7 cellular contexts compared by ENCODE assay signal in genomic region chr18:50288348-50289102, GRCh38. TPM values are rescaled to one million over a fixed set of nuclear protein-coding genes. Genes with fewer than 3 reads are reported as not detected.
DNase-seq lines count a peak whose midpoint lies in the region; ATAC-seq and TF ChIP-seq lines count a peak whose summit lies in the region.
"Not testable (repeated sequence)": the region's sequence is repeated elsewhere in the genome, so short reads cannot be mapped to it uniquely, and the experiment has no call there.

No MANE protein-coding gene starts in this region.

- not testable (repeated sequence) for DNase-seq in activated T-cell treated with anti-CD3 and anti-CD28 coated beads, Interleukin-2, amount 50 U/mL, for 72 hours; choroid plexus epithelial cell (ENCODE audit: low read depth); heart left ventricle

- not testable (repeated sequence) for TF ChIP-seq CTCF in GM12875 (IDR thresholded peaks at IDR 0.05; ENCODE audit: borderline replicate concordance, insufficient read depth, low read depth, low read length); OCI-LY3 (IDR thresholded peaks at IDR 0.05; ENCODE audit: low read depth, low read length); choroid plexus epithelial cell (conservative IDR thresholded peaks at IDR 0.05; ENCODE audit: low read depth, low read length); heart left ventricle (IDR thresholded peaks at IDR 0.05)

- WGBS in heart left ventricle, 4 donors = 77 to 79% (median 78%) methylated on average over 21 of the region's 21 CpGs

- ATAC-seq in activated T-cell treated with anti-CD3 and anti-CD28 coated beads, Interleukin-2, amount 50 U/mL, for 72 hours (replicated peaks in 1 of 2); heart left ventricle: not testable (repeated sequence)

- H3K27ac ChIP-seq in OCI-LY3 (ENCODE audit: low read length) (peak overlapping the region; percentile 47), heart left ventricle (peak overlapping the region; percentile 40 to 94 (median 86)), mucosa of rectum (ENCODE audit: low read depth in 2 of 2, low read length in 2 of 2) (peak overlapping the region; percentile 83 to 87)

- H3K4me1 ChIP-seq in OCI-LY3 (ENCODE audit: low read length) = not testable (repeated sequence)
- H3K4me1 ChIP-seq in heart left ventricle (peaks cover 0 to 20% (median 0%) of the 10 kb centered on the region in 12 donors), mucosa of rectum (ENCODE audit: control insufficient read depth in 2 of 2, insufficient read depth in 2 of 2, low read length in 2 of 2) (peaks cover 9 to 14% of the 10 kb centered on the region in 2 donors), skeletal muscle satellite cell (ENCODE audit: control insufficient read depth, insufficient read depth, low read length) (peaks cover 21% of the 10 kb centered on the region)

- peak overlapping the region; percentile 93 for H3K27ac Mint-ChIP-seq in activated T-cell treated with anti-CD3 and anti-CD28 coated beads, Interleukin-2, amount 50 U/mL, for 72 hours

- peaks cover 9 to 14% of the 10 kb centered on the region in 2 donors for H3K36me3 Mint-ChIP-seq in activated T-cell treated with anti-CD3 and anti-CD28 coated beads, Interleukin-2, amount 50 U/mL, for 72 hours (ENCODE audit: insufficient read depth in 2 of 2)

- intact Hi-C loops in heart left ventricle (cut with DNase I) = loop anchor here in 6 of 10 donors (5.0 to 10.0 kb wide), 8 partner anchors 84 to 794 kb away; partner anchors contain the start of genes RPL17 (in 2 of the 6), ACAA2 (in 1 of the 6), ELAC1 (in 1 of the 6) and ME2 (in 1 of the 6)

- H3K36me3 ChIP-seq in OCI-LY3 (replicated peaks; ENCODE audit: low read depth, low read length) (peaks cover 28% of the 10 kb centered on the region), heart left ventricle (peaks cover 0 to 21% (median 11%) of the 10 kb centered on the region in 9 donors), mucosa of rectum (ENCODE audit: control insufficient read depth in 2 of 2, insufficient read depth in 2 of 2, low read length in 2 of 2) (peaks cover 17 to 23% of the 10 kb centered on the region in 2 donors), skeletal muscle satellite cell (ENCODE audit: insufficient read depth, low read length) (peaks cover 16% of the 10 kb centered on the region)

- H3K9me3 Mint-ChIP-seq in activated T-cell treated with anti-CD3 and anti-CD28 coated beads, Interleukin-2, amount 50 U/mL, for 72 hours = not testable (repeated sequence)

- H4K20me1 ChIP-seq in OCI-LY3 (ENCODE audit: insufficient read depth, low read length) = not testable (repeated sequence)

- H3K27me3 ChIP-seq in OCI-LY3 (ENCODE audit: low read depth, low read length); heart left ventricle; mucosa of rectum (ENCODE audit: control insufficient read depth in 2 of 2, insufficient read depth in 2 of 2, low read length in 2 of 2): not testable (repeated sequence)
- H3K27me3 ChIP-seq in skeletal muscle satellite cell (ENCODE audit: control insufficient read depth, insufficient read depth, low read length) = peaks cover 15% of the 10 kb centered on the region

- H3K4me3 ChIP-seq in GM12875 (ENCODE audit: low read depth, low read length) (peak overlapping the region; percentile 57), OCI-LY3 (ENCODE audit: low read length) (peak overlapping the region; percentile 91), choroid plexus epithelial cell (ENCODE audit: low read depth, low read length) (peak overlapping the region; percentile 94), heart left ventricle (peak overlapping the region; percentile 55 to 90 (median 77)), mucosa of rectum (ENCODE audit: low read length in 2 of 2) (peak overlapping the region; percentile 83 to 99), skeletal muscle satellite cell (ENCODE audit: low read length) (peak overlapping the region; percentile 86)

- peak overlapping the region; percentile 85 for H3K9ac ChIP-seq in OCI-LY3 (ENCODE audit: low read length)
- peak overlapping the region; percentile 92 to 93 for H3K9ac ChIP-seq in mucosa of rectum (ENCODE audit: low read depth in 1 of 2, low read length in 2 of 2)
- peak overlapping the region; percentile 61 for H3K9ac ChIP-seq in skeletal muscle satellite cell (ENCODE audit: low read depth, low read length)

- peaks cover 21% of the 10 kb centered on the region for H3K79me2 ChIP-seq in OCI-LY3 (ENCODE audit: low read length)

- not testable (repeated sequence) for H3K9me3 ChIP-seq in OCI-LY3 (ENCODE audit: insufficient read depth, low read length); heart left ventricle; mucosa of rectum (ENCODE audit: control insufficient read depth in 2 of 2, low read length in 2 of 2); skeletal muscle satellite cell (replicated peaks; ENCODE audit: low read length)

- not testable (repeated sequence) for TF ChIP-seq POLR2A in heart left ventricle (IDR thresholded peaks at IDR 0.05)

- not testable (repeated sequence) for H3K27me3 Mint-ChIP-seq in activated T-cell treated with anti-CD3 and anti-CD28 coated beads, Interleukin-2, amount 50 U/mL, for 72 hours (ENCODE audit: low read depth)

- peak overlapping the region; percentile 61 for H3K4me2 ChIP-seq in OCI-LY3 (ENCODE audit: low read length)
- H3K4me2 ChIP-seq in skeletal muscle satellite cell (ENCODE audit: low read length) = peak overlapping the region; percentile 87

- H3K4me1 Mint-ChIP-seq in activated T-cell treated with anti-CD3 and anti-CD28 coated beads, Interleukin-2, amount 50 U/mL, for 72 hours (ENCODE audit: low read depth) = peaks cover 34% of the 10 kb centered on the region

- peak overlapping the region; percentile 83 for H2AFZ ChIP-seq in OCI-LY3 (ENCODE audit: low read depth, low read length)

- peak overlapping the region; percentile 92 to 97 for H3K4me3 Mint-ChIP-seq in activated T-cell treated with anti-CD3 and anti-CD28 coated beads, Interleukin-2, amount 50 U/mL, for 72 hours

RNA-seq across cellular contexts. Expression of gene CXXC1, which starts 1.0 kb away (rescaled TPM):
- total RNA-seq in activated T-cell treated with anti-CD3 and anti-CD28 coated beads, Interleukin-2, amount 50 U/mL, for 72 hours = 100 to 1,000 TPM in 1 of 2 donors, 10 to 100 TPM in 1; 92.5 to 103 TPM
- total RNA-seq in heart left ventricle = 10 to 100 TPM; 18.3 to 36.7 (median 33.2) TPM
- polyA plus RNA-seq in heart left ventricle = 10 to 100 TPM; 36.2 to 39.5 TPM
- 36.5 and 41.7 TPM in 2 replicates for total RNA-seq in skeletal muscle satellite cell (2012; rRNA removed)

RNA-seq across cellular contexts. Expression of gene MBD1, which starts 7.2 kb away (rescaled TPM):
- 10 to 100 TPM; 88.5 to 94.9 TPM for total RNA-seq in activated T-cell treated with anti-CD3 and anti-CD28 coated beads, Interleukin-2, amount 50 U/mL, for 72 hours
- total RNA-seq in heart left ventricle = 10 to 100 TPM; 43.9 to 87.7 (median 51.4) TPM
- polyA plus RNA-seq in heart left ventricle = 10 to 100 TPM; 22.4 to 70.7 TPM
- 46.1 and 55.5 TPM in 2 replicates for total RNA-seq in skeletal muscle satellite cell (2012; rRNA removed)

RNA-seq across cellular contexts. Expression of gene CFAP53, which starts 22.2 kb away (rescaled TPM):
- 1 to 10 TPM in 1 of 2 donors, under 1 TPM in 1; 0.97 to 1.6 TPM for total RNA-seq in activated T-cell treated with anti-CD3 and anti-CD28 coated beads, Interleukin-2, amount 50 U/mL, for 72 hours
- total RNA-seq in heart left ventricle = under 1 TPM in 3 of 9 donors, not detected in 6; 0.14 to 0.62 (median 0.16) TPM
- polyA plus RNA-seq in heart left ventricle = under 1 TPM; 0.10 to 0.15 TPM
- 0.25 and 0.87 TPM in 2 replicates for total RNA-seq in skeletal muscle satellite cell (2012; rRNA removed)
